Comparison of ENCODE assay signal across 26 cellular contexts in the genomic region with DNA sequence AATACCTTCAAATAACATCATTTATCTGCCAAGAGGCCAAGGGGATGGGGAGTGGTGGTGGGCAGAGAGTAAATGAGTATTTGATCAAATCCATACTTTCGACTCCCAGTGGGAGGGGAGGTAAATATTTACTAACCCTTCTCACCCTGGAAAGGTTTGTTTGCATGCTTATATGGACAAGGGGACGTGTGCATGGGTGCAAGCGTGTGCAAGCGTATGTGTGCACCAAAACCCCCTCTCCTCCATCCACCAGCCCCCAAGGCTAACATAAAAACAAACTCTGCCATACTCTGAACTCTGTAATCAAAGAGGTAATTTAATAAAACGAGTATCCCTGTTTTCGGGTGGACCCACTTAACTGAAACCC.
"Had no signal": no experiment of that assay in that cellular context is flagged by ENCODE, and none has a peak within 500 bp of the region (broad histone marks: within the 10 kb centered on the region; RNA-seq: fewer than 3 reads in every experiment).

No MANE protein-coding gene starts in this region.

- H3K4me1 ChIP-seq: parathyroid adenoma, prostate gland, right atrium auricular region, testis, tibial nerve, upper lobe of left lung had no signal

- H3K4me1 Mint-ChIP-seq: naive thymus-derived CD8-positive, alpha-beta T cell had no signal

- H3K9ac ChIP-seq: parathyroid adenoma had no signal

- H3K27ac Mint-ChIP-seq: naive thymus-derived CD8-positive, alpha-beta T cell had no signal

- H3K4me3 ChIP-seq: dorsolateral prefrontal cortex, lung, prostate gland, right atrium auricular region, smooth muscle cell, stomach, testis, tibial nerve, upper lobe of left lung had no signal

- H3K27me3 Mint-ChIP-seq: naive thymus-derived CD8-positive, alpha-beta T cell had no signal

- H3K4me3 Mint-ChIP-seq: naive thymus-derived CD8-positive, alpha-beta T cell; neural crest cell had no signal

- DNase-seq: effector CD4-positive, alpha-beta T cell; mesendoderm; naive thymus-derived CD8-positive, alpha-beta T cell; stimulated activated CD4-positive, alpha-beta T cell treated with anti-CD3 and anti-CD28 coated beads, Interleukin-12 subunit alpha, Interleukin-12 subunit beta, amount 100 ng/mL, for 4 hours; stimulated activated CD4-positive, alpha-beta T cell treated with anti-CD3 and anti-CD28 coated beads, Interleukin-1b, Interleukin-23, amount 100 ng/mL, for 48 hours; stimulated activated CD4-positive, alpha-beta T cell treated with anti-CD3 and anti-CD28 coated beads, Interleukin-4, amount 100 ng/mL, for 1 hour; stimulated activated CD8-positive, alpha-beta memory T cell treated with anti-CD3 and anti-CD28 coated beads, Interleukin-4, amount 100 ng/mL, for 48 hours; stimulated activated naive CD4-positive, alpha-beta T cell treated with Interleukin-2 at 50 U/mL for 16 hours; stomach; testis; upper lobe of left lung had no signal

- H3K36me3 ChIP-seq: neutrophil, prostate gland, right atrium auricular region, stomach, tibial nerve, upper lobe of left lung had no signal

- H3K9me3 ChIP-seq: neutrophil, prostate gland, right atrium auricular region, testis, tibial nerve had no signal

- FAIRE-seq: colon, frontal cortex, keratinocyte, urothelium cell line had no signal

- H3K27ac ChIP-seq: neutrophil, parathyroid adenoma, prostate gland, right atrium auricular region, stomach, testis, tibial nerve, upper lobe of left lung had no signal

- H3K4me2 ChIP-seq: smooth muscle cell had no signal

- H2AFZ ChIP-seq: parathyroid adenoma had no signal

- H3K27me3 ChIP-seq: dorsolateral prefrontal cortex, neutrophil, right atrium auricular region, stomach, testis, tibial nerve, upper lobe of left lung had no signal

- H3K79me2 ChIP-seq: parathyroid adenoma had no signal

- ATAC-seq: left lobe of liver; naive thymus-derived CD8-positive, alpha-beta T cell; sciatic nerve had no signal
